ENCODE assay signal across 9 cellular contexts in genomic region chr5:164119806-164120440, GRCh38.
A peak's percentile ranks its signal among the peaks of the same experiment; 100 is the strongest.
DNase-seq lines count a peak whose midpoint lies in the region; ATAC-seq and TF ChIP-seq lines count a peak whose summit lies in the region.
"Had no signal": no experiment of that assay in that cellular context is flagged by ENCODE, and none has a peak within 500 bp of the region (broad histone marks: within the 10 kb centered on the region; RNA-seq: fewer than 3 reads in every experiment).

No MANE protein-coding gene starts in this region.

- TF ChIP-seq EP300 in upper lobe of left lung (IDR thresholded peaks at IDR 0.05) = no peak

- no peak for TF ChIP-seq POLR2A in upper lobe of left lung (IDR thresholded peaks at IDR 0.05)

- H3K4me2 ChIP-seq in hepatocyte = no peak overlapping the region

- no peaks in the 10 kb centered on the region for H3K9me3 ChIP-seq in hepatocyte (ENCODE audit: low read depth)
- H3K9me3 ChIP-seq in upper lobe of left lung = no peaks in the 10 kb centered on the region

- H3K27ac ChIP-seq in hepatocyte = no peak overlapping the region
- H3K27ac ChIP-seq in upper lobe of left lung = no peak overlapping the region

- peak; percentile 90 for ATAC-seq in GM21717 (IDR thresholded peaks at IDR 0.05; ENCODE audit: unreplicated experiment)
- no peak for ATAC-seq in upper lobe of left lung (ENCODE audit: low FRiP score in 2 of 2)
- ATAC-seq: HCT116 had no signal

- H3K36me3 ChIP-seq in hepatocyte (replicated peaks; ENCODE audit: insufficient read depth, low read depth) = no peaks in the 10 kb centered on the region
- no peaks in the 10 kb centered on the region for H3K36me3 ChIP-seq in upper lobe of left lung

- H3K79me2 ChIP-seq in hepatocyte = no peaks in the 10 kb centered on the region

- H3K27me3 ChIP-seq in hepatocyte (no peaks in the 10 kb centered on the region), upper lobe of left lung (no peaks in the 10 kb centered on the region)

- TF ChIP-seq CTCF in hepatocyte (IDR thresholded peaks at IDR 0.05; ENCODE audit: poor library complexity) = no peak
- no peak for TF ChIP-seq CTCF in upper lobe of left lung (IDR thresholded peaks at IDR 0.05)

- no peaks in the 10 kb centered on the region for H4K20me1 ChIP-seq in hepatocyte (ENCODE audit: insufficient read depth, poor library complexity, severe bottlenecking)

- no peak overlapping the region for H2AFZ ChIP-seq in hepatocyte

- no peaks in the 10 kb centered on the region for H3K9me2 ChIP-seq in hepatocyte (replicated peaks; ENCODE audit: insufficient read depth)

- no peak overlapping the region for H3K4me3 ChIP-seq in hepatocyte
- no peak overlapping the region for H3K4me3 ChIP-seq in upper lobe of left lung

- DNase-seq in ELF-1 (ENCODE audit: low read depth, low spot score) = peak; percentile 61
- peak; percentile 43 for DNase-seq in NCI-H226
- DNase-seq in hepatocyte (ENCODE audit: low spot score) = peak; percentile 5
- no peak for DNase-seq in stimulated activated CD4-positive, alpha-beta T cell treated with anti-CD3 and anti-CD28 coated beads, Interleukin-4, amount 100 ng/mL, for 4 hours
- DNase-seq in upper lobe of left lung = no peak
- DNase-seq in HuH-7 (ENCODE audit: low spot score) = no peak
- no peak for DNase-seq in cortex of kidney (lab: John Stamatoyannopoulos, UW)

- 78% methylated on average over 7 of the region's 7 CpGs for WGBS in hepatocyte (ENCODE audit: low lambda C conversion rate, missing lambda C conversion rate)
- WGBS in upper lobe of left lung, 2 donors = 69 to 73% methylated on average over 7 of the region's 7 CpGs

- no peaks in the 10 kb centered on the region for H3K4me1 ChIP-seq in hepatocyte (ENCODE audit: insufficient read depth)
- no peaks in the 10 kb centered on the region for H3K4me1 ChIP-seq in upper lobe of left lung

Comparison
In these comparisons a context has a peak if more than half of its experiments do, and no peak if none do; other contexts are left out.
1. DNase-seq: peak in ELF-1 (single experiment), NCI-H226 (single experiment) and hepatocyte (single experiment); none in stimulated activated CD4-positive, alpha-beta T cell treated with anti-CD3 and anti-CD28 coated beads, Interleukin-4, amount 100 ng/mL, for 4 hours (0 of 2), upper lobe of left lung (0 of 2), HuH-7 (single experiment) and cortex of kidney (single experiment).